In the genomic region with DNA sequence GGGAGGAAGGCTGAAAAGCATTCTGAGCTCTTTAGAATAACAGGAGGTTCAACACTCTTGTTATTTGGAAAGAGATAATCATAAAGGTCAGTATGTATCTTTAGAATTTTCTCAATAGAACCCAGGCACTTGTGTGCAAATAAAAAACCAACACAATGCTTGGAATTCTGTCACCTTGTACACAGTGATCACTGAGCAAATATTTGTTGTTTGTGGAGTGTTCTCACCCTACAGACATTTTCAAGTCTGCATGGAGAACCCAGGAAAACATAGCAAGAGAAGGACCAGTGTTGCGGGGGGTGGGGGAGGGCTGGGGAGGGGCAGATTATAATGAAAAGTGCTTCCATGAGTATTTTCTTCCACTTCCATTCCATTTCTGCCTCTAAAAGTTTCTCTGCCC, we compare ENCODE assay signal across 22 cellular contexts.
DNase-seq lines count a peak whose midpoint lies in the region; ATAC-seq and TF ChIP-seq lines count a peak whose summit lies in the region.
"Had no signal": no experiment of that assay in that cellular context is flagged by ENCODE, and none has a peak within 500 bp of the region (broad histone marks: within the 10 kb centered on the region; RNA-seq: fewer than 3 reads in every experiment).

No MANE protein-coding gene starts in this region.

- H3K9me3 ChIP-seq in neural progenitor cell (ENCODE audit: low read depth): no peaks in the 10 kb centered on the region
- H3K9me3 ChIP-seq: ascending aorta, gastroesophageal sphincter, mucosa of descending colon had no signal

- H4K20me1 ChIP-seq in neural progenitor cell (ENCODE audit: low read depth): no peaks in the 10 kb centered on the region

- H3K4me1 Mint-ChIP-seq in neural progenitor cell: peaks cover 9% of the 10 kb centered on the region

- H3K4me3 ChIP-seq in neural progenitor cell: no peak overlapping the region
- H3K4me3 ChIP-seq: ascending aorta, gastroesophageal sphincter, mucosa of descending colon had no signal

- intact Hi-C loops in posterior vena cava (cut with DNase I): loop anchor here in 1 of 2 donors (1.0 kb wide), 1 partner anchor 26 kb away; no protein-coding TSS in a partner anchor

- H3K36me3 Mint-ChIP-seq in neural progenitor cell: peaks cover 2% of the 10 kb centered on the region
- H3K36me3 Mint-ChIP-seq: activated CD4-positive, alpha-beta memory T cell treated with anti-CD3 and anti-CD28 coated beads for 36 hours; activated naive CD8-positive, alpha-beta T cell treated with anti-CD3 and anti-CD28 coated beads for 36 hours; CD4-positive, alpha-beta memory T cell; type B pancreatic cell had no signal

- H3K9ac ChIP-seq in neural progenitor cell: no peak overlapping the region

- H3K27ac ChIP-seq in neural progenitor cell: no peak overlapping the region
- H3K27ac ChIP-seq: ascending aorta, gastroesophageal sphincter had no signal

- no peaks in the 10 kb centered on the region for H3K27me3 ChIP-seq in neural progenitor cell
- H3K27me3 ChIP-seq: ascending aorta, gastroesophageal sphincter had no signal

- no peak overlapping the region for H3K27ac Mint-ChIP-seq in neural progenitor cell
- H3K27ac Mint-ChIP-seq: activated CD4-positive, alpha-beta memory T cell treated with anti-CD3 and anti-CD28 coated beads for 36 hours; activated naive CD8-positive, alpha-beta T cell treated with anti-CD3 and anti-CD28 coated beads for 36 hours; dendritic cell treated with granulocyte-macrophage colony-stimulating factor and Interleukin-4, amounts not matched to agents 40 ng/mL and 50 ng/mL, for 4 days; type B pancreatic cell had no signal

- H3K27me3 Mint-ChIP-seq in neural progenitor cell (ENCODE audit: insufficient read depth, low read depth): peaks cover 10% of the 10 kb centered on the region
- H3K27me3 Mint-ChIP-seq: activated CD4-positive, alpha-beta memory T cell treated with anti-CD3 and anti-CD28 coated beads for 36 hours; activated naive CD8-positive, alpha-beta T cell treated with anti-CD3 and anti-CD28 coated beads for 36 hours; CD4-positive, alpha-beta memory T cell; type B pancreatic cell had no signal

- no peak for ATAC-seq in HG02970 (IDR thresholded peaks at IDR 0.05; ENCODE audit: low FRiP score, unreplicated experiment)
- no peak for ATAC-seq in HG02610 (IDR thresholded peaks at IDR 0.05; ENCODE audit: unreplicated experiment)
- ATAC-seq: activated CD4-positive, CD25-positive, alpha-beta regulatory T cell treated with anti-CD3 and anti-CD28 coated beads, Interleukin-2, amount 50 U/mL, for 24 hours; gastroesophageal sphincter; mucosa of descending colon; Panc1 had no signal

- no peak for TF ChIP-seq CTCF in neural progenitor cell (IDR thresholded peaks at IDR 0.05)

- no peaks in the 10 kb centered on the region for H3F3A ChIP-seq in neural progenitor cell (ENCODE audit: low read depth)

- no peaks in the 10 kb centered on the region for H3K36me3 ChIP-seq in neural progenitor cell
- H3K36me3 ChIP-seq: ascending aorta, gastroesophageal sphincter had no signal

- H3K79me2 ChIP-seq in neural progenitor cell (ENCODE audit: low read depth): no peaks in the 10 kb centered on the region

- DNase-seq in DMS53 treated with DMSO at 0.1 percent for 48 hours (lab: John Stamatoyannopoulos, UW; ENCODE audit: unreplicated experiment) (peak; percentile 97), NCI-H146 (lab: John Stamatoyannopoulos, UW) (peak; percentile 73), NCI-H748 treated with DMSO at 0.1 percent for 48 hours (lab: John Stamatoyannopoulos, UW) (peak; percentile 75), neural progenitor cell (ENCODE audit: low spot score) (no peak), posterior vena cava (ENCODE audit: low spot score) (no peak)
- no peak for DNase-seq in effector CD8-positive, alpha-beta T cell (lab: John Stamatoyannopoulos, UW)
- DNase-seq: activated CD4-positive, alpha-beta memory T cell treated with anti-CD3 and anti-CD28 coated beads for 36 hours; activated CD8-positive, alpha-beta memory T cell treated with anti-CD3 and anti-CD28 coated beads, Interleukin-2, amount 50 U/mL, for 48 hours; activated naive CD8-positive, alpha-beta T cell treated with anti-CD3 and anti-CD28 coated beads for 36 hours; CD4-positive, alpha-beta memory T cell; central memory CD4-positive, alpha-beta T cell; DMS79; GOT3; mucosa of descending colon had no signal

- no peak overlapping the region for H3K4me2 ChIP-seq in neural progenitor cell

- H3K4me1 ChIP-seq in neural progenitor cell: peaks cover 5% of the 10 kb centered on the region
- H3K4me1 ChIP-seq: ascending aorta, gastroesophageal sphincter had no signal

- peak overlapping the region; percentile 3 for H2AFZ ChIP-seq in neural progenitor cell (replicated peaks)

- H3K4me3 Mint-ChIP-seq in neural progenitor cell: no peak overlapping the region
- H3K4me3 Mint-ChIP-seq: activated CD4-positive, alpha-beta memory T cell treated with anti-CD3 and anti-CD28 coated beads for 36 hours; activated naive CD8-positive, alpha-beta T cell treated with anti-CD3 and anti-CD28 coated beads for 36 hours; CD4-positive, alpha-beta memory T cell; dendritic cell treated with granulocyte-macrophage colony-stimulating factor and Interleukin-4, amounts not matched to agents 40 ng/mL and 50 ng/mL, for 4 days; type B pancreatic cell had no signal

- no peaks in the 10 kb centered on the region for H3K9me3 Mint-ChIP-seq in neural progenitor cell
- H3K9me3 Mint-ChIP-seq: activated CD4-positive, alpha-beta memory T cell treated with anti-CD3 and anti-CD28 coated beads for 36 hours; activated naive CD8-positive, alpha-beta T cell treated with anti-CD3 and anti-CD28 coated beads for 36 hours; CD4-positive, alpha-beta memory T cell; dendritic cell treated with granulocyte-macrophage colony-stimulating factor and Interleukin-4, amounts not matched to agents 40 ng/mL and 50 ng/mL, for 4 days; type B pancreatic cell had no signal

Comparison
In these comparisons a context has a peak if more than half of its experiments do, and no peak if none do; other contexts are left out.
1. DNase-seq: peak in DMS53 treated with DMSO at 0.1 percent for 48 hours (single experiment), NCI-H146 (single experiment) and NCI-H748 treated with DMSO at 0.1 percent for 48 hours (single experiment); none in neural progenitor cell (single experiment), effector CD8-positive, alpha-beta T cell (single experiment) and posterior vena cava (single experiment).